26 cellular contexts compared by ENCODE assay signal in the genomic region with DNA sequence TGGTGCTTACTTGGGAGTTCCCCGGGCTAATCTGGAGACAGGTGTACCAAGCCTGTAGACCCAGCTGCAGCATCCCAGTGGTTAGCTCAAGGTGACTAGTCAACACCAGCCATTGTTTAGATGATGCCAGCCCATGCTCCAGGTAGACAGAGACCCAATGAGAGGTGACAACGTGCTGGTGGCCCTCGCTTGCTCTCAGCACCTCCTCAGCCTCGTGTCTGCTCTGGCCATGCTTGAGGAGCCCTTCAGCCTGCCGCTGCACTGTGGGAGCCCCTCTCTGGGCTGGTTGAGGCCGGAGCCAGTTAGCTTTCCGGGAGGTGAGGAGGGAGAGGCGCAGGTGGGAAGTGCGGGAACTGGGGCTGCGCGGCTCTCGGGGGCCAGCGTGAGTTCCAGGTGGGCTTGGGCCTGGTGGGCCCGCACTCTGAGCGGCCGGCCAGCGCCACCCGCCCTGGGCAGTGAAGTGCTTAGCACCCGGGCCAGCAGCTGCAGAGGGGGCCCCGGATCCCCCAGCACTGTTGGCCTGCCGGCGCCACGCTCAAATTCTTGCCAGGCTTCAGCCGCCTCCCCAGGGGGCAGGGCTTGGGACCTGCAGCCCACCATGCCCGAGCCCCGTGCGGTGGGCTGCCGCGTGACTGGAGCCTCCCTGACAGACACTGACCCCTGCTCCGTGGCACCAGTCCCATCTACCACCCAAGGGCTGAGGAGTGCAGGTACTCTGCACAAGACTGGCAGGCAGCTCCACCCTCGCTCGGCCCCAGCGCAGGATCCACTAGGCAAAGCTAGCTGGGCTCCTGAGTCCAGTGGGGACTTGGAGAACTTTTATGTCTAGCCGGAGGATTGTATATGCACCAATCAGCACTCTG.
"Had no signal": no experiment of that assay in that cellular context is flagged by ENCODE, and none has a peak within 500 bp of the region (broad histone marks: within the 10 kb centered on the region; RNA-seq: fewer than 3 reads in every experiment).

No MANE protein-coding gene starts in this region.

- H3K27me3 Mint-ChIP-seq: memory B cell; naive B cell; stimulated activated naive CD8-positive, alpha-beta T cell treated with anti-CD3 and anti-CD28 coated beads, Interleukin-15, Interleukin-2, amounts not matched to agents 100 ng/mL and 50 ng/mL, for 24 hours had no signal

- H3K36me3 Mint-ChIP-seq: memory B cell, naive B cell, natural killer cell had no signal

- H3K27me3 ChIP-seq: ovary, thyroid gland, transverse colon, upper lobe of left lung had no signal

- H3K27ac ChIP-seq: left lung, ovary, prostate gland, skin epidermis, thyroid gland, transverse colon, upper lobe of left lung had no signal

- H3K9me3 Mint-ChIP-seq: natural killer cell; stimulated activated naive CD8-positive, alpha-beta T cell treated with anti-CD3 and anti-CD28 coated beads, Interleukin-15, Interleukin-2, amounts not matched to agents 100 ng/mL and 50 ng/mL, for 24 hours had no signal

- H3K4me1 Mint-ChIP-seq: memory B cell, naive B cell, natural killer cell, nephron progenitor cell had no signal

- H3K9me3 ChIP-seq: ovary, prostate gland, thyroid gland, transverse colon had no signal

- ATAC-seq: left colon, left lung, natural killer cell, right cardiac atrium, sciatic nerve had no signal

- H3K4me3 ChIP-seq: left lung, lung, ovary, prostate gland, skin epidermis, thyroid gland, transverse colon, upper lobe of left lung had no signal

- H3K27ac Mint-ChIP-seq: memory B cell; naive B cell; natural killer cell; nephron progenitor cell; stimulated activated naive CD8-positive, alpha-beta T cell treated with anti-CD3 and anti-CD28 coated beads, Interleukin-15, Interleukin-2, amounts not matched to agents 100 ng/mL and 50 ng/mL, for 24 hours had no signal

- H3K4me3 Mint-ChIP-seq: memory B cell; natural killer cell; nephron progenitor cell; stimulated activated naive CD8-positive, alpha-beta T cell treated with anti-CD3 and anti-CD28 coated beads, Interleukin-15, Interleukin-2, amounts not matched to agents 100 ng/mL and 50 ng/mL, for 24 hours had no signal

- DNase-seq: hippocampal formation; kidney glomerular epithelial cell; left colon; left lung; naive B cell; natural killer cell; nephron progenitor cell; nucleus accumbens; ovary; retina; stimulated activated CD4-positive, alpha-beta T cell treated with anti-CD3 and anti-CD28 coated beads, Interleukin-12 subunit alpha, Interleukin-12 subunit beta, amount 100 ng/mL, for 4 hours; stimulated activated CD4-positive, alpha-beta T cell treated with anti-CD3 and anti-CD28 coated beads, Interleukin-15, amount 100 ng/mL, for 24 hours; stimulated activated CD4-positive, alpha-beta T cell treated with anti-CD3 and anti-CD28 coated beads, Interleukin-2, amount 100 ng/mL, for 24 hours; stimulated activated CD4-positive, alpha-beta T cell treated with anti-CD3 and anti-CD28 coated beads, Interleukin-4, amount 100 ng/mL, for 1 hour; stimulated activated naive CD4-positive, alpha-beta T cell; substantia nigra; thyroid gland; transverse colon; upper lobe of left lung had no signal

- H3K36me3 ChIP-seq: left lung, ovary, prostate gland, thyroid gland, transverse colon, upper lobe of left lung had no signal

- H3K4me1 ChIP-seq: left lung, prostate gland, thyroid gland, transverse colon, upper lobe of left lung had no signal
